Comparison of ENCODE assay signal across 11 cellular contexts in genomic region chr2:160377204-160377995, GRCh38.
DNase-seq lines count a peak whose midpoint lies in the region; ATAC-seq and TF ChIP-seq lines count a peak whose summit lies in the region.
"Had no signal": no experiment of that assay in that cellular context is flagged by ENCODE, and none has a peak within 500 bp of the region (broad histone marks: within the 10 kb centered on the region; RNA-seq: fewer than 3 reads in every experiment).

No MANE protein-coding gene starts in this region.

- RAD21 ChIA-PET in HCT116 (lab: Charles Lee; ENCODE audit: low non-redundant PET in 1 of 2, low total read pairs in 2 of 2, uncharacterized antibody in 2 of 2, unreplicated experiment in 2 of 2), result no interaction called here

- TF ChIP-seq CTCF in HCT116 (IDR thresholded peaks at IDR 0.05 in 2 of 3, conservative IDR thresholded peaks at IDR 0.05 in 1 of 3; ENCODE audit: borderline replicate concordance in 1 of 3, insufficient read depth in 1 of 3, low read depth in 2 of 3, low read length in 2 of 3) (peak in 2 of 3 experiments; percentile 33 to 38; a peak in 2 of 6 replicates), smooth muscle cell (IDR thresholded peaks at IDR 0.05; ENCODE audit: borderline replicate concordance, insufficient read depth, poor library complexity, severe bottlenecking) (no peak)

- no peak overlapping the region for H3K4me2 ChIP-seq in HCT116 (ENCODE audit: low read length)
- peak overlapping the region; percentile 63 for H3K4me2 ChIP-seq in smooth muscle cell

- H3K79me2 ChIP-seq in HCT116 (ENCODE audit: insufficient read depth, low read length), result no peaks in the 10 kb centered on the region
- H3K79me2 ChIP-seq in smooth muscle cell (ENCODE audit: low read depth), result peaks cover 100% of the 10 kb centered on the region

- no peaks in the 10 kb centered on the region for H3K9me2 ChIP-seq in HCT116 (ENCODE audit: insufficient read depth)

- no peak overlapping the region for H2AFZ ChIP-seq in HCT116 (ENCODE audit: low read depth, low read length, poor library complexity, severe bottlenecking)
- H2AFZ ChIP-seq in smooth muscle cell (ENCODE audit: low read depth), result no peak overlapping the region

- H3K4me3 ChIP-seq in HCT116 (replicated peaks in 1 of 2; ENCODE audit: low read depth in 1 of 2, low read length in 2 of 2) (no peak overlapping the region), adipocyte (ENCODE audit: low read length) (peak overlapping the region; percentile 16), iPS-20b (ENCODE audit: low read length) (peak overlapping the region; percentile 20; the same call in 1 of the 2 replicates), smooth muscle cell (no peak overlapping the region)

- H3K4me1 ChIP-seq in HCT116 (ENCODE audit: control insufficient read depth in 1 of 2, insufficient read depth in 2 of 2, low read length in 2 of 2) (no peaks in the 10 kb centered on the region), adipocyte (ENCODE audit: control insufficient read depth, insufficient read depth, low read length) (peaks cover 96% of the 10 kb centered on the region), iPS-20b (ENCODE audit: insufficient read depth, low read length) (peaks cover 55% of the 10 kb centered on the region), smooth muscle cell (ENCODE audit: low read depth) (peaks cover 76% of the 10 kb centered on the region)

- POLR2A ChIA-PET in HCT116 (lab: Charles Lee), result no interaction called here

- intact Hi-C loops in HCT116 (cut with micrococcal nuclease), result no loop called here

- no peak; the same call in 1 of the 2 replicates for TF ChIP-seq RAD21 in HCT116 (IDR thresholded peaks at IDR 0.05; ENCODE audit: low read depth)

- WGBS in smooth muscle cell (ENCODE audit: low lambda C conversion rate), result 52% methylated on average over 6 of the region's 6 CpGs

- no peaks in the 10 kb centered on the region for H4K20me1 ChIP-seq in HCT116 (ENCODE audit: insufficient read depth)
- H4K20me1 ChIP-seq in smooth muscle cell (ENCODE audit: low read depth), result peaks cover 100% of the 10 kb centered on the region

- CTCF ChIA-PET in HCT116 (lab: Charles Lee), result interaction anchor here (1.3 kb wide), 1 partner anchor 12 kb away, joined by 3 read pairs; no protein-coding TSS in a partner anchor

- H3K9me3 ChIP-seq in HCT116 (ENCODE audit: control insufficient read depth in 1 of 2, insufficient read depth in 1 of 2, low read depth in 1 of 2, low read length in 2 of 2) (no peaks in the 10 kb centered on the region), adipocyte (ENCODE audit: control insufficient read depth, low read length) (no peaks in the 10 kb centered on the region), iPS-20b (ENCODE audit: insufficient read depth, low read depth, low read length) (no peaks in the 10 kb centered on the region), smooth muscle cell (replicated peaks; ENCODE audit: low read depth) (no peaks in the 10 kb centered on the region)

- H3K27ac ChIP-seq in HCT116 (ENCODE audit: low read depth, low read length) (no peak overlapping the region), iPS-20b (ENCODE audit: low read length) (peak overlapping the region; percentile 38), smooth muscle cell (ENCODE audit: low read depth) (peak overlapping the region; percentile 79)

- BruUV-seq in HCT116 (replicated peaks; lab: Mats Ljungman, UMichigan), result no TSS peak

- no peak for TF ChIP-seq POLR2A in HCT116 (IDR thresholded peaks at IDR 0.05; ENCODE audit: borderline replicate concordance, extremely low read depth, insufficient read depth, insufficient read length)

- no peak for ATAC-seq in HCT116
- ATAC-seq in HG02852 (IDR thresholded peaks at IDR 0.05; ENCODE audit: unreplicated experiment), result no peak
- ATAC-seq in GM18520 (IDR thresholded peaks at IDR 0.05; ENCODE audit: unreplicated experiment), result no peak
- no peak for ATAC-seq in HG02763 (IDR thresholded peaks at IDR 0.05; ENCODE audit: unreplicated experiment)

- H3K9ac ChIP-seq in HCT116 (ENCODE audit: low read length), result no peak overlapping the region
- H3K9ac ChIP-seq in adipocyte (ENCODE audit: low read length), result peak overlapping the region; percentile 65
- H3K9ac ChIP-seq in iPS-20b (ENCODE audit: low read depth, low read length), result peak overlapping the region; percentile 14; the same call in 1 of the 2 replicates
- H3K9ac ChIP-seq in smooth muscle cell (ENCODE audit: low read depth), result no peak overlapping the region

- H3K27me3 ChIP-seq in HCT116 (ENCODE audit: insufficient read depth, low read length), result no peaks in the 10 kb centered on the region
- H3K27me3 ChIP-seq in adipocyte (replicated peaks; ENCODE audit: control insufficient read depth, insufficient read depth, low read length), result no peaks in the 10 kb centered on the region
- H3K27me3 ChIP-seq in iPS-20b (ENCODE audit: insufficient read depth, low read length), result no peaks in the 10 kb centered on the region
- H3K27me3 ChIP-seq in smooth muscle cell (ENCODE audit: low read depth), result no peaks in the 10 kb centered on the region

- H3F3A ChIP-seq in smooth muscle cell (ENCODE audit: low read depth), result peaks cover 7% of the 10 kb centered on the region

- DNase-seq in HCT116 (ENCODE audit: low read depth, low spot score), result no peak
- DNase-seq in adipocyte (ENCODE audit: low read depth), result no peak
- no peak for DNase-seq in smooth muscle cell (lab: John Stamatoyannopoulos, UW; ENCODE audit: unreplicated experiment)
- DNase-seq in SIG-M5 (lab: John Stamatoyannopoulos, UW), result no peak
- DNase-seq: activated CD4-positive, alpha-beta T cell treated with anti-CD3 and anti-CD28 coated beads, Interleukin-2, amount 10 ng/mL, durations not matched to agents 7 days and 5 days; H7; NCI-H1930 had no signal

- no peaks in the 10 kb centered on the region for H3K36me3 ChIP-seq in HCT116 (ENCODE audit: control insufficient read depth in 1 of 2, insufficient read depth in 2 of 2, low read length in 2 of 2)
- no peaks in the 10 kb centered on the region for H3K36me3 ChIP-seq in adipocyte (ENCODE audit: control insufficient read depth, insufficient read depth, low read length, severe bottlenecking)
- no peaks in the 10 kb centered on the region for H3K36me3 ChIP-seq in iPS-20b (ENCODE audit: insufficient read depth, low read depth, low read length)
- no peaks in the 10 kb centered on the region for H3K36me3 ChIP-seq in smooth muscle cell (ENCODE audit: low read depth)

TF ChIP-seq in HCT116, 20 proteins besides CTCF, POLR2A, EP300 and RAD21 (continues in another document):
- TF ChIP-seq ZFX (IDR thresholded peaks at IDR 0.05) (no peak), FOSL1 (IDR thresholded peaks at IDR 0.05; ENCODE audit: low read depth) (no peak), MAX (IDR thresholded peaks at IDR 0.05) (no peak), ZNF274 (IDR thresholded peaks at IDR 0.05; ENCODE audit: low read depth, low read length) (no peak), ELF1 (IDR thresholded peaks at IDR 0.05; ENCODE audit: borderline replicate concordance, low read depth) (no peak), TCF7L2 (IDR thresholded peaks at IDR 0.05; ENCODE audit: borderline replicate concordance, extremely low read depth, insufficient read depth, insufficient read length) (no peak), JUND (IDR thresholded peaks at IDR 0.05) (no peak), REST (IDR thresholded peaks at IDR 0.05; ENCODE audit: low read depth) (no peak), POLR2AphosphoS5 (IDR thresholded peaks at IDR 0.05; ENCODE audit: low read depth, low read length) (no peak), EZH2 (IDR thresholded peaks at IDR 0.05) (no peak), EGR1 (IDR thresholded peaks at IDR 0.05; ENCODE audit: low read depth) (no peak), ATF3 (IDR thresholded peaks at IDR 0.05) (no peak), SP1 (IDR thresholded peaks at IDR 0.05; ENCODE audit: low read depth) (no peak), EZH2phosphoT487 (IDR thresholded peaks at IDR 0.05; ENCODE audit: borderline replicate concordance) (no peak), SIN3A (IDR thresholded peaks at IDR 0.05; ENCODE audit: low read depth) (no peak), YY1 (IDR thresholded peaks at IDR 0.05; ENCODE audit: extremely low read depth, insufficient replicate concordance, low read depth, low read length) (no peak)

Comparison
In these comparisons a context has a peak if more than half of its experiments do, and no peak if none do; other contexts are left out.
1. H3K4me3 ChIP-seq: peak in adipocyte (single experiment) and iPS-20b (single experiment); none in HCT116 (0 of 2) and smooth muscle cell (single experiment).
2. H3K9ac ChIP-seq: peak in adipocyte (single experiment) and iPS-20b (single experiment); none in HCT116 (single experiment) and smooth muscle cell (single experiment).